ENCODE assay signal across 13 cellular contexts in the genomic region with DNA sequence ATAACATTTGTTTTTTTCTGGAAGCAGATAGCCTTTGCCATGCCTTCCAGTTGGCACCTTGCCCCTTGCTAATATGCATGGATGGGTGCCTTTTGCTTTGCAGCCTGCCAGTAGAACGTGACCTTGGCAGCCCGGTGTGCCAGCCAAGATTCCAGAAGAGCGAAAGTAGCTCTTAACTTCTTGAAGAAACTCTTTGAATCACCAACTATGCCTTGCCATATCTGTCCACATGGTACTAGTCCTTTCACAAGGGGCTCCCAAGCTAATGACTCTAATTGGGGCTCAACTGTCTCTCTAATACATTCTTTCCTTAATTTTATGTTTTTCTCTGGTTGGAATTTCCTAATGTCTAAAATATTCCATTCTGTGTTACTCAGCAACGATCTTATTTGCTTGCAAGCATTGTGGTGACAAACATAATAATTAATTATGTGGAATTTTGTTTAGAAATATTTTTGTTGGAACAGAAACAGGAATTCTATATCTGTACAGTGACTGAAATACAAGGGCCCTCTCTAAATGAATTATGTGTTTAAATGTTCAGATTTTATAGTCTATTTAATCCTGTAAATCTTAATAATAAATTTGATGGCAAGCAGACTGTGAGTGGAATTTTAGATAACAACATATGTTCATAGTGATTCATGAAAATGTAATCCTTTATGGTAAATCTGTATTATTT. TPM values are rescaled to one million over a fixed set of nuclear protein-coding genes. Genes with fewer than 3 reads are reported as not detected.
A peak's percentile ranks its signal among the peaks of the same experiment; 100 is the strongest.
DNase-seq lines count a peak whose midpoint lies in the region; ATAC-seq, FAIRE-seq and TF ChIP-seq lines count a peak whose summit lies in the region.
"Had no signal": no experiment of that assay in that cellular context is flagged by ENCODE, and none has a peak within 500 bp of the region (broad histone marks: within the 10 kb centered on the region; RNA-seq: fewer than 3 reads in every experiment).

No MANE protein-coding gene starts in this region.

- FAIRE-seq in H54 (lab: Jason Lieb, UNC), result peak; percentile 69
- no peak for FAIRE-seq in urothelium cell line (lab: Jason Lieb, UNC)

- peaks cover 0 to 17% of the 10 kb centered on the region in 2 donors for H3K4me1 ChIP-seq in adrenal gland (replicated peaks in 1 of 2)
- peaks cover 50% of the 10 kb centered on the region for H3K4me1 ChIP-seq in left ventricle myocardium inferior
- H3K4me1 ChIP-seq in stomach, result peaks cover 0 to 16% (median 7%) of the 10 kb centered on the region in 4 donors

- ATAC-seq in HG02763 (IDR thresholded peaks at IDR 0.05; ENCODE audit: unreplicated experiment), result no peak
- ATAC-seq: naive thymus-derived CD8-positive, alpha-beta T cell had no signal

- intact Hi-C loops in adrenal gland (cut with DNase I), result no loop called here
- intact Hi-C loops in left ventricle myocardium inferior (cut with micrococcal nuclease), result no loop called here
- intact Hi-C loops in stomach (cut with DNase I; ENCODE audit: low total_unique reads), result no loop called here

- H3K27me3 ChIP-seq in adrenal gland, result no peaks in the 10 kb centered on the region
- H3K27me3 ChIP-seq in left ventricle myocardium inferior (ENCODE audit: low read depth), result no peaks in the 10 kb centered on the region
- no peaks in the 10 kb centered on the region for H3K27me3 ChIP-seq in stomach

- H3K27ac Mint-ChIP-seq in progenitor cell of endocrine pancreas, result no peak overlapping the region
- H3K27ac Mint-ChIP-seq: activated naive CD4-positive, alpha-beta T cell treated with anti-CD3 and anti-CD28 coated beads, Interleukin-2, amount 50 U/mL, for 24 hours; naive thymus-derived CD8-positive, alpha-beta T cell had no signal

- no peak overlapping the region for H3K27ac ChIP-seq in adrenal gland
- peak overlapping the region; percentile 69 for H3K27ac ChIP-seq in left ventricle myocardium inferior (replicated peaks)
- H3K27ac ChIP-seq in stomach, result peak overlapping the region in 3 of 5 donors; percentile 7 to 65 (median 19)
- H3K27ac ChIP-seq: HL-60 had no signal

- H3K27me3 Mint-ChIP-seq in progenitor cell of endocrine pancreas, result no peaks in the 10 kb centered on the region
- H3K27me3 Mint-ChIP-seq: activated naive CD4-positive, alpha-beta T cell treated with anti-CD3 and anti-CD28 coated beads, Interleukin-2, amount 50 U/mL, for 24 hours; naive thymus-derived CD8-positive, alpha-beta T cell had no signal

- no peaks in the 10 kb centered on the region for H3K9me3 Mint-ChIP-seq in progenitor cell of endocrine pancreas (ENCODE audit: low read depth)
- H3K9me3 Mint-ChIP-seq: activated naive CD4-positive, alpha-beta T cell treated with anti-CD3 and anti-CD28 coated beads, Interleukin-2, amount 50 U/mL, for 24 hours had no signal

- TF ChIP-seq POLR2A in H54 (IDR thresholded peaks at IDR 0.05; ENCODE audit: low read depth, low read length), result no peak
- TF ChIP-seq POLR2A in adrenal gland (IDR thresholded peaks at IDR 0.05), result no peak
- TF ChIP-seq POLR2A in stomach (IDR thresholded peaks at IDR 0.05), result no peak

- H3K9me3 ChIP-seq in adrenal gland (replicated peaks in 1 of 3) (no peaks in the 10 kb centered on the region), left ventricle myocardium inferior (replicated peaks) (no peaks in the 10 kb centered on the region), stomach (no peaks in the 10 kb centered on the region)

- peak overlapping the region in 1 of 4 donors; percentile 33 for H3K4me3 ChIP-seq in adrenal gland
- peak overlapping the region; percentile 26 for H3K4me3 ChIP-seq in left ventricle myocardium inferior
- H3K4me3 ChIP-seq in stomach, result no peak overlapping the region

- H3K4me3 Mint-ChIP-seq in progenitor cell of endocrine pancreas (ENCODE audit: low read depth), result no peak overlapping the region
- H3K4me3 Mint-ChIP-seq: activated naive CD4-positive, alpha-beta T cell treated with anti-CD3 and anti-CD28 coated beads, Interleukin-2, amount 50 U/mL, for 24 hours; naive thymus-derived CD8-positive, alpha-beta T cell had no signal

- no peaks in the 10 kb centered on the region for H3K36me3 Mint-ChIP-seq in progenitor cell of endocrine pancreas (ENCODE audit: insufficient read depth)
- H3K36me3 Mint-ChIP-seq: activated naive CD4-positive, alpha-beta T cell treated with anti-CD3 and anti-CD28 coated beads, Interleukin-2, amount 50 U/mL, for 24 hours; naive thymus-derived CD8-positive, alpha-beta T cell had no signal

- TF ChIP-seq CTCF in adrenal gland (IDR thresholded peaks at IDR 0.05) (no peak), left ventricle myocardium inferior (IDR thresholded peaks at IDR 0.05; ENCODE audit: borderline replicate concordance) (no peak), stomach (IDR thresholded peaks at IDR 0.05) (no peak), progenitor cell of endocrine pancreas (IDR thresholded peaks at IDR 0.05; ENCODE audit: unreplicated experiment) (no peak)

- no peak for TF ChIP-seq EP300 in stomach (IDR thresholded peaks at IDR 0.05)

- no peaks in the 10 kb centered on the region for H3K36me3 ChIP-seq in adrenal gland (replicated peaks in 1 of 2)
- no peaks in the 10 kb centered on the region for H3K36me3 ChIP-seq in left ventricle myocardium inferior
- no peaks in the 10 kb centered on the region for H3K36me3 ChIP-seq in stomach

- peak; percentile 12 for DNase-seq in H54 (ENCODE audit: insufficient read length, low spot score)
- DNase-seq in adrenal gland, result peak; percentile 79 to 90 (median 82)
- DNase-seq in left ventricle myocardium inferior, result peak; percentile 47
- peak; percentile 86 for DNase-seq in stomach
- no peak for DNase-seq in urothelium cell line (ENCODE audit: low spot score)
- DNase-seq in COR-L47 (lab: John Stamatoyannopoulos, UW), result no peak
- no peak for DNase-seq in progenitor cell of endocrine pancreas (ENCODE audit: low spot score, unreplicated experiment)
- DNase-seq: naive thymus-derived CD8-positive, alpha-beta T cell; NCI-H524 treated with DMSO at 0.1 percent for 48 hours; T-helper 9 cell had no signal

- no peaks in the 10 kb centered on the region for H3K4me1 Mint-ChIP-seq in progenitor cell of endocrine pancreas (ENCODE audit: low read depth)
- H3K4me1 Mint-ChIP-seq: activated naive CD4-positive, alpha-beta T cell treated with anti-CD3 and anti-CD28 coated beads, Interleukin-2, amount 50 U/mL, for 24 hours had no signal

- WGBS in adrenal gland, 4 donors, result 13 to 35% (median 34%) methylated on average over 4 of the region's 4 CpGs
- 19 to 31% (median 23%) methylated on average over 4 of the region's 4 CpGs for WGBS in stomach, 5 donors

RNA-seq across cellular contexts. Expression of gene HDAC9, which starts 45.8 kb away (rescaled TPM):
- 10 to 100 TPM in 3 of 8 donors, 1 to 10 TPM in 5; 2.6 to 23.1 (median 6.1) TPM for total RNA-seq in adrenal gland
- 1 to 10 TPM; 2.7 to 8.1 (median 7.7) TPM for polyA plus RNA-seq in adrenal gland
- total RNA-seq in left ventricle myocardium inferior, result 39.6 TPM
- 10 to 100 TPM in 4 of 5 donors, 1 to 10 TPM in 1; 3.5 to 60.0 (median 22.2) TPM for total RNA-seq in stomach
- polyA plus RNA-seq in stomach, result 1 to 10 TPM; 1.4 to 2.6 (median 2.0) TPM
- total RNA-seq in progenitor cell of endocrine pancreas, result 3.6 and 5.9 TPM in 2 replicates

Comparison
In these comparisons a context has a peak if more than half of its experiments do, and no peak if none do; other contexts are left out.
1. DNase-seq: peak in H54 (single experiment), adrenal gland (7 of 7), left ventricle myocardium inferior (single experiment) and stomach (single experiment); none in urothelium cell line (single experiment), COR-L47 (single experiment) and progenitor cell of endocrine pancreas (single experiment).
2. H3K27ac ChIP-seq: peak in left ventricle myocardium inferior (single experiment) and stomach (3 of 5); none in adrenal gland (0 of 5).